In genomic region chr9:5113523-5113922, GRCh38 we compare ENCODE assay signal across 20 cellular contexts.
A peak's percentile ranks its signal among the peaks of the same experiment; 100 is the strongest.
DNase-seq lines count a peak whose midpoint lies in the region; ATAC-seq and TF ChIP-seq lines count a peak whose summit lies in the region.
"Had no signal": no experiment of that assay in that cellular context is flagged by ENCODE, and none has a peak within 500 bp of the region (broad histone marks: within the 10 kb centered on the region; RNA-seq: fewer than 3 reads in every experiment).

No MANE protein-coding gene starts in this region.

- H3K9me3 ChIP-seq in osteoblast (ENCODE audit: low read depth, low read length) (no peaks in the 10 kb centered on the region), prostate gland (no peaks in the 10 kb centered on the region), SJCRH30 (replicated peaks) (no peaks in the 10 kb centered on the region)
- H3K9me3 ChIP-seq: A549 had no signal

- H3K4me3 ChIP-seq in H7 (ENCODE audit: insufficient read depth, low read depth, low read length) (no peak overlapping the region), osteoblast (ENCODE audit: insufficient read depth, low read length) (no peak overlapping the region), prostate gland (no peak overlapping the region), SJCRH30 (no peak overlapping the region)
- H3K4me3 ChIP-seq: A549, GM12878, GM23338 had no signal

- peaks cover 3% of the 10 kb centered on the region for H4K20me1 ChIP-seq in osteoblast (ENCODE audit: insufficient read depth, low read length)

- H3K27me3 Mint-ChIP-seq in type B pancreatic cell: no peaks in the 10 kb centered on the region
- H3K27me3 Mint-ChIP-seq: B cell had no signal

- H3K27me3 ChIP-seq in H7 (ENCODE audit: control insufficient read depth, insufficient read depth, low read length): no peaks in the 10 kb centered on the region
- H3K27me3 ChIP-seq in osteoblast (ENCODE audit: insufficient read depth, low read length): no peaks in the 10 kb centered on the region
- no peaks in the 10 kb centered on the region for H3K27me3 ChIP-seq in prostate gland (replicated peaks; ENCODE audit: insufficient read depth)
- no peaks in the 10 kb centered on the region for H3K27me3 ChIP-seq in SJCRH30

- H3K79me2 ChIP-seq in osteoblast (ENCODE audit: insufficient read depth, low read length): no peaks in the 10 kb centered on the region

- no peak overlapping the region for H3K27ac ChIP-seq in osteoblast (ENCODE audit: low read depth, low read length)
- no peak overlapping the region for H3K27ac ChIP-seq in prostate gland
- no peak overlapping the region for H3K27ac ChIP-seq in SJCRH30
- H3K27ac ChIP-seq: A549 had no signal

- DNase-seq in Right ventricle myocardium superior: peak; percentile 14
- DNase-seq in cardiac septum (ENCODE audit: low spot score): no peak
- DNase-seq in H7: peak; percentile 7
- peak; percentile 61 for DNase-seq in osteoblast (ENCODE audit: insufficient read length, low spot score, missing footprints)
- no peak for DNase-seq in prostate gland (ENCODE audit: low spot score)
- no peak for DNase-seq in SJCRH30
- DNase-seq in type B pancreatic cell (ENCODE audit: extremely low spot score, unreplicated experiment): no peak
- DNase-seq: NCI-H1105, NCI-H146, NCI-H2029, NCI-H226, NCI-H510A treated with DMSO at 0.1 percent for 48 hours, NCI-H774 had no signal

- peaks cover 10% of the 10 kb centered on the region for H3K36me3 Mint-ChIP-seq in type B pancreatic cell

- no peaks in the 10 kb centered on the region for H3K36me3 ChIP-seq in H7 (replicated peaks; ENCODE audit: control insufficient read depth, insufficient read depth, low read length)
- peaks cover 21% of the 10 kb centered on the region for H3K36me3 ChIP-seq in osteoblast (ENCODE audit: insufficient read depth, low read length)
- H3K36me3 ChIP-seq in prostate gland: peaks cover 0 to 9% of the 10 kb centered on the region in 2 donors
- H3K36me3 ChIP-seq in SJCRH30: no peaks in the 10 kb centered on the region

- H3K27ac Mint-ChIP-seq in type B pancreatic cell: no peak overlapping the region
- H3K27ac Mint-ChIP-seq: B cell, GM23338 had no signal

- TF ChIP-seq CTCF in osteoblast (IDR thresholded peaks at IDR 0.05; ENCODE audit: extremely low read depth, low read depth, low read length) (no peak), prostate gland (IDR thresholded peaks at IDR 0.05) (no peak), type B pancreatic cell (conservative IDR thresholded peaks at IDR 0.05) (no peak)

- over 99% methylated on average over 10 of the region's 10 CpGs for WGBS in prostate gland

- no peaks in the 10 kb centered on the region for H3K4me1 Mint-ChIP-seq in type B pancreatic cell (ENCODE audit: unreplicated experiment)
- H3K4me1 Mint-ChIP-seq: B cell, CD14-positive monocyte, GM23338 had no signal

- H3K4me2 ChIP-seq in osteoblast (ENCODE audit: insufficient read depth, low read length): no peak overlapping the region
- H3K4me2 ChIP-seq: A549, GM23338 had no signal

- TF ChIP-seq POLR2A in prostate gland (IDR thresholded peaks at IDR 0.05): no peak

- H3K4me3 Mint-ChIP-seq in type B pancreatic cell: no peak overlapping the region
- H3K4me3 Mint-ChIP-seq: B cell, CD14-positive monocyte, GM23338 had no signal

- ATAC-seq in Right ventricle myocardium superior (ENCODE audit: poor library complexity): no peak
- ATAC-seq: A549, GM12878, GM23338, HCT116, Panc1 had no signal

- no peaks in the 10 kb centered on the region for H3K9me3 Mint-ChIP-seq in type B pancreatic cell

- H3K4me1 ChIP-seq in osteoblast (ENCODE audit: insufficient read depth, low read length) (no peaks in the 10 kb centered on the region), prostate gland (replicated peaks) (no peaks in the 10 kb centered on the region), SJCRH30 (no peaks in the 10 kb centered on the region)
- H3K4me1 ChIP-seq: A549 had no signal

- intact Hi-C loops in Right ventricle myocardium superior (cut with DNase I): no loop called here
- intact Hi-C loops in cardiac septum (cut with DNase I): no loop called here
- intact Hi-C loops in prostate gland (cut with DNase I): no loop called here

- H2AFZ ChIP-seq in osteoblast (ENCODE audit: low read length): no peak overlapping the region
- H2AFZ ChIP-seq: GM23338 had no signal

Comparison
In these comparisons a context has a peak if more than half of its experiments do, and no peak if none do; other contexts are left out.
1. DNase-seq: peak in Right ventricle myocardium superior (single experiment), H7 (single experiment) and osteoblast (single experiment); none in cardiac septum (single experiment), prostate gland (single experiment), SJCRH30 (0 of 2) and type B pancreatic cell (single experiment).